ENCODE assay signal across 25 cellular contexts in the genomic region with DNA sequence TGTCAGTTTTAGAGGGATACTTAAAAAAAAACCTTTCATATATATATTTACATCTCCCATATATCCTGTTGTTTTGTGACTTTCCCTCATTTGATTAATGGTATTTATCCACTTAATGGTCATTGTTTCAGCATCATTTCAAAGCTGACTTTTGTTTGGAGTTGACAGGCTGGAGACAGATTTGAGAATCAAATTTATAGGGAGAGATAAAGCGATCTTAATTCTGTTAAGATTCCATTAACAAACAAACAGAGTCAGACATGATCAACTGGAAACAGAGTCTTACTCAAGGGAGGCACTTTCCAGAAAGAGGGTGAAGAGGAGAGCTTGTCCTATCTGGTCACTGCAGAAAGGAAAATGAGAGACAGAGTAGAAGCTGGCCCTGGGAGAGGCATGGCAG.
"Had no signal": no experiment of that assay in that cellular context is flagged by ENCODE, and none has a peak within 500 bp of the region (broad histone marks: within the 10 kb centered on the region; RNA-seq: fewer than 3 reads in every experiment).

No MANE protein-coding gene starts in this region.

- H3K9me3 Mint-ChIP-seq: nephron; stimulated activated memory B cell treated with anti-CD40 and anti-IgM and Interleukin-4, amounts not matched to agents 10 μg/mL and 1 μg/mL and 100 μg/mL, for 72 hours had no signal

- H3K4me3 Mint-ChIP-seq: naive thymus-derived CD4-positive, alpha-beta T cell; natural killer cell; nephron; stimulated activated memory B cell treated with anti-CD40 and anti-IgM and Interleukin-4, amounts not matched to agents 10 μg/mL and 1 μg/mL and 100 μg/mL, for 72 hours; stimulated activated naive CD8-positive, alpha-beta T cell treated with anti-CD3 and anti-CD28 coated beads, Interleukin-15, amount 100 ng/mL, for 72 hours had no signal

- H3K36me3 Mint-ChIP-seq: natural killer cell; stimulated activated memory B cell treated with anti-CD40 and anti-IgM and Interleukin-4, amounts not matched to agents 10 μg/mL and 1 μg/mL and 100 μg/mL, for 72 hours had no signal

- H3K36me3 ChIP-seq: ovary, right lobe of liver, sigmoid colon, suprapubic skin, tibial artery, transverse colon, upper lobe of left lung, vagina had no signal

- H3K4me3 ChIP-seq: ovary, psoas muscle, right lobe of liver, sigmoid colon, suprapubic skin, testis, tibial artery, transverse colon, upper lobe of left lung, vagina had no signal

- H3K27me3 Mint-ChIP-seq: naive thymus-derived CD4-positive, alpha-beta T cell; stimulated activated memory B cell treated with anti-CD40 and anti-IgM and Interleukin-4, amounts not matched to agents 10 μg/mL and 1 μg/mL and 100 μg/mL, for 72 hours; stimulated activated naive CD8-positive, alpha-beta T cell treated with anti-CD3 and anti-CD28 coated beads, Interleukin-15, amount 100 ng/mL, for 72 hours had no signal

- H3K9me3 ChIP-seq: ovary, psoas muscle, right lobe of liver, sigmoid colon, suprapubic skin, testis, tibial artery, transverse colon, upper lobe of left lung, vagina had no signal

- H3K27ac Mint-ChIP-seq: naive thymus-derived CD4-positive, alpha-beta T cell; natural killer cell; nephron; stimulated activated memory B cell treated with anti-CD40 and anti-IgM and Interleukin-4, amounts not matched to agents 10 μg/mL and 1 μg/mL and 100 μg/mL, for 72 hours; stimulated activated naive CD8-positive, alpha-beta T cell treated with anti-CD3 and anti-CD28 coated beads, Interleukin-15, amount 100 ng/mL, for 72 hours had no signal

- DNase-seq: naive thymus-derived CD4-positive, alpha-beta T cell; natural killer cell; occipital lobe; ovary; psoas muscle; right cardiac atrium; right lobe of liver; sigmoid colon; small intestine; stimulated activated CD4-positive, alpha-beta T cell treated with anti-CD3 and anti-CD28 coated beads, Interleukin-15, amount 100 ng/mL, for 24 hours; stimulated activated CD4-positive, alpha-beta T cell treated with anti-CD3 and anti-CD28 coated beads, Interleukin-2, amount 100 ng/mL, for 24 hours; stimulated activated CD4-positive, alpha-beta T cell treated with anti-CD3 and anti-CD28 coated beads, Interleukin-2, amount 100 ng/mL, for 48 hours; stimulated activated CD4-positive, alpha-beta T cell treated with anti-CD3 and anti-CD28 coated beads, Interleukin-4, amount 100 ng/mL, for 24 hours; stimulated activated naive CD4-positive, alpha-beta T cell; stimulated activated naive CD8-positive, alpha-beta T cell treated with anti-CD3 and anti-CD28 coated beads, Interleukin-15, amount 100 ng/mL, for 72 hours; stimulated activated naive CD8-positive, alpha-beta T cell treated with anti-CD3 and anti-CD28 coated beads, Interleukin-15, Interleukin-2, amounts not matched to agents 100 U/mL and 50 U/mL, for 24 hours; substantia nigra; testis; tibial artery; transverse colon; upper lobe of left lung had no signal

- H3K27ac ChIP-seq: ovary, psoas muscle, right lobe of liver, sigmoid colon, suprapubic skin, testis, tibial artery, transverse colon, upper lobe of left lung, vagina had no signal

- H3K4me1 Mint-ChIP-seq: naive thymus-derived CD4-positive, alpha-beta T cell; natural killer cell; nephron; stimulated activated memory B cell treated with anti-CD40 and anti-IgM and Interleukin-4, amounts not matched to agents 10 μg/mL and 1 μg/mL and 100 μg/mL, for 72 hours; stimulated activated naive CD8-positive, alpha-beta T cell treated with anti-CD3 and anti-CD28 coated beads, Interleukin-15, amount 100 ng/mL, for 72 hours had no signal

- H3K4me1 ChIP-seq: psoas muscle, right lobe of liver, sigmoid colon, suprapubic skin, testis, tibial artery, transverse colon, upper lobe of left lung, vagina had no signal

- H3K27me3 ChIP-seq: ovary, right lobe of liver, sigmoid colon, suprapubic skin, testis, tibial artery, transverse colon, upper lobe of left lung, vagina had no signal
